30 cellular contexts compared by ENCODE assay signal in genomic region chr1:98382586-98382985, GRCh38.
"Had no signal": no experiment of that assay in that cellular context is flagged by ENCODE, and none has a peak within 500 bp of the region (broad histone marks: within the 10 kb centered on the region; RNA-seq: fewer than 3 reads in every experiment).

No MANE protein-coding gene starts in this region.

- H3K9me3 ChIP-seq: esophagus muscularis mucosa, gastrocnemius medialis, heart left ventricle had no signal

- H3K36me3 ChIP-seq: brain microvascular endothelial cell, esophagus muscularis mucosa, gastrocnemius medialis, heart left ventricle had no signal

- H3K27ac ChIP-seq: brain microvascular endothelial cell, coronary artery, dorsolateral prefrontal cortex, esophagus muscularis mucosa, foreskin keratinocyte, gastrocnemius medialis, heart left ventricle had no signal

- H3K4me1 ChIP-seq: esophagus muscularis mucosa had no signal

- H3K4me3 ChIP-seq: coronary artery, dorsolateral prefrontal cortex, esophagus muscularis mucosa, gastrocnemius medialis, heart left ventricle had no signal

- H3K27me3 ChIP-seq: brain microvascular endothelial cell, dorsolateral prefrontal cortex, esophagus muscularis mucosa, foreskin keratinocyte, gastrocnemius medialis, heart left ventricle had no signal

- FAIRE-seq: bronchial epithelial cell had no signal

- ATAC-seq: activated CD4-positive, alpha-beta T cell treated with anti-CD3 and anti-CD28 coated beads for 36 hours; activated CD8-positive, alpha-beta memory T cell treated with anti-CD3 and anti-CD28 coated beads, Interleukin-2, amount 10 ng/mL, durations not matched to agents 7 days and 5 days; activated CD8-positive, alpha-beta T cell treated with anti-CD3 and anti-CD28 coated beads, Interleukin-2, amount 10 ng/mL, durations not matched to agents 7 days and 5 days; activated naive CD4-positive, alpha-beta T cell treated with anti-CD3 and anti-CD28 coated beads, Interleukin-2, amount 50 U/mL, for 72 hours; foreskin keratinocyte; heart left ventricle had no signal

- DNase-seq: activated CD4-positive, alpha-beta memory T cell treated with anti-CD3 and anti-CD28 coated beads for 36 hours; activated CD4-positive, alpha-beta T cell treated with anti-CD3 and anti-CD28 coated beads for 36 hours; activated CD4-positive, alpha-beta T cell treated with anti-CD3 and anti-CD28 coated beads, Interleukin-2, amount 10 ng/mL, durations not matched to agents 24 days and 14 days; activated CD4-positive, CD25-positive, alpha-beta regulatory T cell; activated CD4-positive, CD25-positive, alpha-beta regulatory T cell treated with anti-CD3 and anti-CD28 coated beads, Interleukin-2, amount 50 U/mL, for 72 hours; activated CD8-positive, alpha-beta memory T cell treated with anti-CD3 and anti-CD28 coated beads, Interleukin-2, amount 10 ng/mL, durations not matched to agents 7 days and 5 days; activated CD8-positive, alpha-beta memory T cell treated with anti-CD3 and anti-CD28 coated beads, Interleukin-2, amount 50 U/mL, for 4 hours; activated CD8-positive, alpha-beta T cell treated with anti-CD3 and anti-CD28 coated beads, Interleukin-2, amount 10 ng/mL, durations not matched to agents 7 days and 5 days; activated gamma-delta T cell; activated naive CD4-positive, alpha-beta T cell; activated naive CD4-positive, alpha-beta T cell treated with anti-CD3 and anti-CD28 coated beads, Interleukin-2, amount 10 ng/mL, durations not matched to agents 7 days and 5 days; activated naive CD8-positive, alpha-beta T cell treated with anti-CD3 and anti-CD28 coated beads, Interleukin-2, amount 10 ng/mL, durations not matched to agents 7 days and 5 days; activated T-cell treated with anti-CD3 and anti-CD28 coated beads, Interleukin-2, amount 50 U/mL, for 1 hour; activated T-cell treated with anti-CD3 and anti-CD28 coated beads, Interleukin-2, amount 50 U/mL, for 48 hours; amniotic stem cell; anterior cingulate cortex; brain microvascular endothelial cell; dorsolateral prefrontal cortex; effector memory CD4-positive, alpha-beta T cell; endodermal cell; erythroblast; foreskin keratinocyte; gastrocnemius medialis; glutamatergic neuron; heart left ventricle; T-helper 2 cell had no signal
